In genomic region chr21:15293251-15293650, GRCh38 we compare ENCODE assay signal across 12 cellular contexts.
DNase-seq lines count a peak whose midpoint lies in the region; ATAC-seq, FAIRE-seq and TF ChIP-seq lines count a peak whose summit lies in the region.
"Had no signal": no experiment of that assay in that cellular context is flagged by ENCODE, and none has a peak within 500 bp of the region (broad histone marks: within the 10 kb centered on the region; RNA-seq: fewer than 3 reads in every experiment).

No MANE protein-coding gene starts in this region.

- no peaks in the 10 kb centered on the region for H4K20me1 ChIP-seq in astrocyte (ENCODE audit: insufficient read depth, low read length)
- H4K20me1 ChIP-seq: BLaER1 had no signal

- peak overlapping the region; percentile 93 for H3K27ac Mint-ChIP-seq in astrocyte (ENCODE audit: unreplicated experiment)
- H3K27ac Mint-ChIP-seq: activated T-cell treated with anti-CD3 and anti-CD28 coated beads, Interleukin-2, amount 50 U/mL, for 24 hours had no signal

- peak; percentile 89 for FAIRE-seq in astrocyte (lab: Jason Lieb, UNC)
- peak; percentile 52 for FAIRE-seq in urothelium cell line (lab: Jason Lieb, UNC)

- DNase-seq in Right ventricle myocardium superior (no peak), right atrium auricular region (ENCODE audit: low spot score) (no peak), astrocyte (ENCODE audit: low read depth) (peak; percentile 96), iPS DF 19.7 (ENCODE audit: low read depth, low spot score) (peak; percentile 70), urothelium cell line (ENCODE audit: low spot score) (peak; percentile 69), AML-193 (lab: John Stamatoyannopoulos, UW) (no peak), cortex of kidney (lab: John Stamatoyannopoulos, UW) (no peak)
- DNase-seq: activated T-cell treated with anti-CD3 and anti-CD28 coated beads, Interleukin-2, amount 50 U/mL, for 24 hours; stimulated activated CD4-positive, alpha-beta T cell treated with anti-CD3 and anti-CD28 coated beads, Interleukin-15, amount 100 ng/mL, for 24 hours; uterus had no signal

- H3K4me3 Mint-ChIP-seq in astrocyte (ENCODE audit: unreplicated experiment): peak overlapping the region; percentile 55
- H3K4me3 Mint-ChIP-seq: activated T-cell treated with anti-CD3 and anti-CD28 coated beads, Interleukin-2, amount 50 U/mL, for 24 hours had no signal

- ATAC-seq in Right ventricle myocardium superior (ENCODE audit: poor library complexity): peak; percentile 64
- ATAC-seq in GM19467 (IDR thresholded peaks at IDR 0.05; ENCODE audit: unreplicated experiment): no peak

- peak overlapping the region; percentile 48 for H3K4me2 ChIP-seq in astrocyte (ENCODE audit: low read length)
- H3K4me2 ChIP-seq: BLaER1 had no signal

- no peaks in the 10 kb centered on the region for H3K27me3 ChIP-seq in right atrium auricular region
- H3K27me3 ChIP-seq in astrocyte (ENCODE audit: insufficient read depth, low read length): no peaks in the 10 kb centered on the region
- H3K27me3 ChIP-seq: BLaER1, uterus had no signal

- H3K36me3 ChIP-seq in right atrium auricular region: no peaks in the 10 kb centered on the region
- H3K36me3 ChIP-seq in astrocyte (ENCODE audit: insufficient read depth, low read length): no peaks in the 10 kb centered on the region
- H3K36me3 ChIP-seq: BLaER1, uterus had no signal

- H3K4me1 ChIP-seq in right atrium auricular region: no peaks in the 10 kb centered on the region
- peaks cover 4% of the 10 kb centered on the region for H3K4me1 ChIP-seq in astrocyte (ENCODE audit: insufficient read depth, low read length)
- H3K4me1 ChIP-seq: uterus had no signal

- H3K27me3 Mint-ChIP-seq in astrocyte (ENCODE audit: low read depth, unreplicated experiment): no peaks in the 10 kb centered on the region
- H3K27me3 Mint-ChIP-seq: activated T-cell treated with anti-CD3 and anti-CD28 coated beads, Interleukin-2, amount 50 U/mL, for 24 hours had no signal

- H3K4me1 Mint-ChIP-seq in astrocyte (ENCODE audit: low read depth, unreplicated experiment): peaks cover 29% of the 10 kb centered on the region

- no peak overlapping the region for H3K4me3 ChIP-seq in right atrium auricular region
- no peak overlapping the region for H3K4me3 ChIP-seq in astrocyte (ENCODE audit: insufficient read depth, low read depth, low read length)
- H3K4me3 ChIP-seq: BLaER1, uterus had no signal

- H2AFZ ChIP-seq in astrocyte (ENCODE audit: low read depth, low read length): peak overlapping the region; percentile 22

- TF ChIP-seq CTCF in right atrium auricular region (IDR thresholded peaks at IDR 0.05): no peak
- TF ChIP-seq CTCF in astrocyte (IDR thresholded peaks at IDR 0.05; ENCODE audit: insufficient read depth, low read depth, low read length): no peak

- H3K79me2 ChIP-seq in astrocyte (ENCODE audit: insufficient read depth, low read length): no peaks in the 10 kb centered on the region

- H3K9me3 ChIP-seq in right atrium auricular region (no peaks in the 10 kb centered on the region), astrocyte (ENCODE audit: insufficient read depth, low read depth, low read length) (no peaks in the 10 kb centered on the region)
- H3K9me3 ChIP-seq: uterus had no signal

- no peaks in the 10 kb centered on the region for H3K9me3 Mint-ChIP-seq in astrocyte (ENCODE audit: unreplicated experiment)
- H3K9me3 Mint-ChIP-seq: activated T-cell treated with anti-CD3 and anti-CD28 coated beads, Interleukin-2, amount 50 U/mL, for 24 hours had no signal

- H3K9ac ChIP-seq in astrocyte (ENCODE audit: low read length): no peak overlapping the region
- H3K9ac ChIP-seq: BLaER1 had no signal

- H3K36me3 Mint-ChIP-seq in astrocyte (ENCODE audit: low read depth, unreplicated experiment): no peaks in the 10 kb centered on the region

- intact Hi-C loops in Right ventricle myocardium superior (cut with DNase I): no loop called here

- H3K27ac ChIP-seq in right atrium auricular region (no peak overlapping the region), astrocyte (ENCODE audit: low read depth, low read length) (peak overlapping the region; percentile 40)
- H3K27ac ChIP-seq: BLaER1 had no signal

Comparison
In these comparisons a context has a peak if more than half of its experiments do, and no peak if none do; other contexts are left out.
1. DNase-seq: peak in astrocyte (single experiment), iPS DF 19.7 (single experiment) and urothelium cell line (single experiment); none in Right ventricle myocardium superior (single experiment), right atrium auricular region (single experiment), AML-193 (0 of 2) and cortex of kidney (single experiment).